ENCODE assay signal across 18 cellular contexts in the genomic region with DNA sequence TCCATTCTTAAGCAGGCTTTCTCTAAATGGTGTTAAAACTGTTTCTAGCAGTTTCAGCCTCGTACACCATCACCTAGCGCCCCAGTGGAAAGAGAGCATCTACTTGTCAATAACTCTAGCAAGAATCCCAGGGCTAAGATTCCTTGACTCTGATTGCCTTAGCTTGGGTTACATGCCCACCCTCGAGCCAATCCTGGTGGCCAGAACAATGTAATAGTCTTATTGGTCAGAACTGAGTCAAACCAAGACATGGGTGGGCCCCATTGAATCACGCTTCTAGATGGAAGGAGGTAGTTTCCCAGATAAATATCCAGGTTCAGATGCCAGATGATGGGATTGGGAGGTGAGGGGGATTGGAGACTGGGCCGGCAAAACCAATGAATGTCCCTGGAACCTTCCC.
"Had no signal": no experiment of that assay in that cellular context is flagged by ENCODE, and none has a peak within 500 bp of the region (broad histone marks: within the 10 kb centered on the region; RNA-seq: fewer than 3 reads in every experiment).

No MANE protein-coding gene starts in this region.

- H3K4me3 Mint-ChIP-seq: nephron, T-cell had no signal

- H3K27me3 ChIP-seq: cardiac muscle cell, right lobe of liver, stomach, testis, upper lobe of left lung had no signal

- H3K27ac ChIP-seq: cardiac muscle cell, psoas muscle, right lobe of liver, stomach, testis, upper lobe of left lung had no signal

- DNase-seq: activated CD4-positive, alpha-beta T cell treated with anti-CD3 and anti-CD28 coated beads for 1 hour; activated CD4-positive, alpha-beta T cell treated with anti-CD3 and anti-CD28 coated beads, Interleukin-2, amount 50 U/mL, for 4 hours; activated naive CD4-positive, alpha-beta T cell; activated T-cell treated with anti-CD3 and anti-CD28 coated beads for 4 hours; glutamatergic neuron; hypothalamus; kidney glomerular epithelial cell; left ventricle myocardium superior; mesenchymal stem cell; psoas muscle; right lobe of liver; stomach; T-cell; T-helper 9 cell; testis; upper lobe of left lung had no signal

- H3K27me3 Mint-ChIP-seq: T-cell had no signal

- H3K36me3 ChIP-seq: cardiac muscle cell, right lobe of liver, stomach, upper lobe of left lung had no signal

- H3K4me1 Mint-ChIP-seq: nephron had no signal

- H3K27ac Mint-ChIP-seq: nephron, T-cell had no signal

- ATAC-seq: left ventricle myocardium superior, psoas muscle, right lobe of liver, T-cell had no signal

- H3K4me1 ChIP-seq: psoas muscle, right lobe of liver, stomach, testis, upper lobe of left lung had no signal

- H3K4me3 ChIP-seq: cardiac muscle cell, psoas muscle, right lobe of liver, stomach, testis, upper lobe of left lung had no signal

- H3K9me3 Mint-ChIP-seq: nephron, T-cell had no signal

- H3K36me3 Mint-ChIP-seq: T-cell had no signal

- H3K9me3 ChIP-seq: psoas muscle, right lobe of liver, stomach, testis, upper lobe of left lung had no signal
